In the genomic region with DNA sequence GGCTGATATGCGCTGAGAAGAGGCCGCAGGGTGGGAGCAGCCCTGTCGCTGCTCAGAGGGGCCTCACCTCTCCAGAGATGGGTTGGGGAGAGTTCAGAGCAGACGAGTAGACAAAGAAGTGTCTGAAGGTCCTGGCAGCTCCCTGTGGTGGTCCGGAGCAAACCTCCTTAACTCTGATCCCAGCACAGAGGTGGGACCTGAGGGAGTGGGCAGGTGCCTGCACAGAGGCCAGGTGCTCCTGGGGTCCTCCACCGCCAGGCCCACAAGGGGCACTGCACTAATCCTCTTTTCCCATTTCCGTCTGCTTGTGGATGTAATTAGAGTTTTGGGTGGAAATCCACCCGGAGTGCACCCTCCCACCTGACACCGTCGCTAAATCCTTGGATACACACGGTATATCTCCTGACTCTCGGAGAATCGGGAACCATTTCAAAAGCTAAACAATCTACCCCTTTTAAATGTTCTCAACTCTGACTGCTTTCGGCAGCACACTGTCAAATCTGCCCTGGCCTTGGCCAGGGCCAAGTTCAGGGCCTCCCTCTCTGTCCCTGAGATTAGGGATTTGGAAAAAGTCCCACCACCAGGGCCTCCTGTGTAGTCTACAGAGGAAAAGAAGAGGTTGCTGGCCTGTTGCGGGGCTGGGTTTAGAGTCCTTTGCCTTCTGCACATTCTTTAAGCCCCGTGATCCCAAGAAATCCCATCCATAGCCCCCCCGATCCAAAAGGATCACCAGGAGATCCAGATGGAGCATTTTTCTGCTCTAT, we compare ENCODE assay signal across 2 cellular contexts.
TF ChIP-seq lines count a peak whose summit lies in the region.

No MANE protein-coding gene starts in this region.

TF ChIP-seq in K562, 482 proteins besides CTCF, POLR2A, EP300 and RAD21:
- TF ChIP-seq FOXP1 (CRISPR knock-in tag; IDR thresholded peaks at IDR 0.05) = no peak
- no peak for TF ChIP-seq FOXA1 (IDR thresholded peaks at IDR 0.05; ENCODE audit: borderline replicate concordance)
- no peak for TF ChIP-seq ZBTB1 (CRISPR knock-in tag; IDR thresholded peaks at IDR 0.05; ENCODE audit: borderline replicate concordance, low read depth)
- TF ChIP-seq SMARCA4 (IDR thresholded peaks at IDR 0.05) = no peak
- no peak for TF ChIP-seq ZBTB7A (IDR thresholded peaks at IDR 0.05; ENCODE audit: borderline replicate concordance, control insufficient read depth, low read depth, low read length)
- no peak for TF ChIP-seq PTTG1 (tag; IDR thresholded peaks at IDR 0.05; ENCODE audit: low read depth)
- no peak for TF ChIP-seq PCBP2 (IDR thresholded peaks at IDR 0.05; ENCODE audit: low read depth, low read length, poor library complexity, severe bottlenecking)
- TF ChIP-seq ATF1 (CRISPR knock-in tag; IDR thresholded peaks at IDR 0.05) = no peak
- TF ChIP-seq ATF1 (tag; IDR thresholded peaks at IDR 0.05) = no peak
- no peak for TF ChIP-seq NCOA1 (IDR thresholded peaks at IDR 0.05; ENCODE audit: low read depth)
- TF ChIP-seq SOX6 (IDR thresholded peaks at IDR 0.05) = no peak
TF ChIP-seq in K562: peak in this region for 0.

TF ChIP-seq in GM23338, 12 proteins besides CTCF, POLR2A, EP300 and RAD21:
- no peak for TF ChIP-seq ZNF114 (CRISPR knock-in tag; IDR thresholded peaks at IDR 0.05)
- no peak for TF ChIP-seq POLR2AphosphoS5 (IDR thresholded peaks at IDR 0.05; ENCODE audit: low read depth)
- no peak for TF ChIP-seq STAT1 (IDR thresholded peaks at IDR 0.05; ENCODE audit: unreplicated experiment)
TF ChIP-seq in GM23338: peak in this region for 0.
